Comparison of ENCODE assay signal across 15 cellular contexts in genomic region chr3:113054552-113054951, GRCh38.
DNase-seq lines count a peak whose midpoint lies in the region; ATAC-seq and TF ChIP-seq lines count a peak whose summit lies in the region.
"Had no signal": no experiment of that assay in that cellular context is flagged by ENCODE, and none has a peak within 500 bp of the region (broad histone marks: within the 10 kb centered on the region; RNA-seq: fewer than 3 reads in every experiment).

No MANE protein-coding gene starts in this region.

- DNase-seq in left cardiac atrium (no peak), Right ventricle myocardium inferior (ENCODE audit: missing footprints) (no peak), SKM-1 (lab: John Stamatoyannopoulos, UW; ENCODE audit: unreplicated experiment) (peak; percentile 52), fibroblast of the conjunctiva (ENCODE audit: low read depth) (peak; percentile 41), upper lobe of right lung (no peak), COLO829 (ENCODE audit: low spot score) (no peak), CD1c-positive myeloid dendritic cell (ENCODE audit: extremely low spot score) (no peak)
- DNase-seq: ACHN; activated naive CD4-positive, alpha-beta T cell treated with anti-CD3 and anti-CD28 coated beads, Interleukin-2, amount 50 U/mL, for 16 hours; H7; mucosa of descending colon; NCI-H1092; stimulated activated CD4-positive, alpha-beta T cell treated with anti-CD3 and anti-CD28 coated beads, Interleukin-2, amount 100 ng/mL, for 24 hours had no signal

- H3K27me3 ChIP-seq in upper lobe of right lung = no peaks in the 10 kb centered on the region

- peak; percentile 35 to 55 for ATAC-seq in left cardiac atrium
- ATAC-seq in Right ventricle myocardium inferior = no peak
- ATAC-seq in upper lobe of right lung = peak; percentile 84
- no peak for ATAC-seq in GM19395 (IDR thresholded peaks at IDR 0.05; ENCODE audit: unreplicated experiment)
- ATAC-seq: mucosa of descending colon had no signal

- H3K27ac ChIP-seq in upper lobe of right lung = no peak overlapping the region
- H3K27ac ChIP-seq: RWPE1 had no signal

- H3K9me3 ChIP-seq in upper lobe of right lung = no peaks in the 10 kb centered on the region
- H3K9me3 ChIP-seq: mucosa of descending colon had no signal

- peaks cover 17% of the 10 kb centered on the region for H3K4me1 ChIP-seq in upper lobe of right lung

- no peaks in the 10 kb centered on the region for H3K36me3 ChIP-seq in upper lobe of right lung

- H3K4me3 ChIP-seq in upper lobe of right lung = no peak overlapping the region
- H3K4me3 ChIP-seq: mucosa of descending colon had no signal

- TF ChIP-seq CTCF in upper lobe of right lung (IDR thresholded peaks at IDR 0.05) = no peak

- intact Hi-C loops in left cardiac atrium (cut with DNase I) (loop anchor here in 1 of 2 donors (5.0 kb wide), 1 partner anchor 233 kb away; no protein-coding TSS in a partner anchor), Right ventricle myocardium inferior (cut with DNase I) (loop anchor here (5.0 kb wide), 1 partner anchor 573 kb away; no protein-coding TSS in a partner anchor), upper lobe of right lung (cut with DNase I) (loop anchor here (10.0 kb wide), 1 partner anchor 230 kb away; no protein-coding TSS in a partner anchor)

Comparison
In these comparisons a context has a peak if more than half of its experiments do, and no peak if none do; other contexts are left out.
1. ATAC-seq: peak in left cardiac atrium (2 of 2) and upper lobe of right lung (single experiment); none in Right ventricle myocardium inferior (single experiment) and GM19395 (single experiment).
2. DNase-seq: peak in SKM-1 (single experiment) and fibroblast of the conjunctiva (single experiment); none in left cardiac atrium (single experiment), Right ventricle myocardium inferior (single experiment), upper lobe of right lung (single experiment), COLO829 (single experiment) and CD1c-positive myeloid dendritic cell (single experiment).